In the genomic region with DNA sequence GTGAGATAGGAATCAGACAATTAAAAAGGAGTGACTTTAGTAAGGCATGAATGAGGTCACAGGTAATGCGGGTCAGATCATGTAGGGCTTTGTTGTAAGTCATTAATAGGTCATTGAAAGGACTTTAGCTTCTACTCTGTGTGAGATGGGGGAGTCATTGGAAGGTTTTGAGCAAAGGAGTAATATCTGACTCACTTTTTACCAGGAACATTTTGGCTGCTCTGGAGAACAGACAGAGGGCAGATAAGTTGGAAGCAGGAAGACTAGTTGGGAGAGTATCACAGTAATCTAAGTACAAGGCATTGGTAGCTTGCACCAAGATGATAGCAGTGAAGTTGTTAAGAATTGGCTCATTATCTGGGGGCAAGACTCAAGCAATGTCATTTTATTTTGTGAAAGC, we compare ENCODE assay signal across 1 cellular context.
TF ChIP-seq lines count a peak whose summit lies in the region.

No MANE protein-coding gene starts in this region.

TF ChIP-seq in WTC11, 78 proteins besides CTCF, POLR2A, EP300 and RAD21 (continued from another document):
- TF ChIP-seq, protein P1, sequence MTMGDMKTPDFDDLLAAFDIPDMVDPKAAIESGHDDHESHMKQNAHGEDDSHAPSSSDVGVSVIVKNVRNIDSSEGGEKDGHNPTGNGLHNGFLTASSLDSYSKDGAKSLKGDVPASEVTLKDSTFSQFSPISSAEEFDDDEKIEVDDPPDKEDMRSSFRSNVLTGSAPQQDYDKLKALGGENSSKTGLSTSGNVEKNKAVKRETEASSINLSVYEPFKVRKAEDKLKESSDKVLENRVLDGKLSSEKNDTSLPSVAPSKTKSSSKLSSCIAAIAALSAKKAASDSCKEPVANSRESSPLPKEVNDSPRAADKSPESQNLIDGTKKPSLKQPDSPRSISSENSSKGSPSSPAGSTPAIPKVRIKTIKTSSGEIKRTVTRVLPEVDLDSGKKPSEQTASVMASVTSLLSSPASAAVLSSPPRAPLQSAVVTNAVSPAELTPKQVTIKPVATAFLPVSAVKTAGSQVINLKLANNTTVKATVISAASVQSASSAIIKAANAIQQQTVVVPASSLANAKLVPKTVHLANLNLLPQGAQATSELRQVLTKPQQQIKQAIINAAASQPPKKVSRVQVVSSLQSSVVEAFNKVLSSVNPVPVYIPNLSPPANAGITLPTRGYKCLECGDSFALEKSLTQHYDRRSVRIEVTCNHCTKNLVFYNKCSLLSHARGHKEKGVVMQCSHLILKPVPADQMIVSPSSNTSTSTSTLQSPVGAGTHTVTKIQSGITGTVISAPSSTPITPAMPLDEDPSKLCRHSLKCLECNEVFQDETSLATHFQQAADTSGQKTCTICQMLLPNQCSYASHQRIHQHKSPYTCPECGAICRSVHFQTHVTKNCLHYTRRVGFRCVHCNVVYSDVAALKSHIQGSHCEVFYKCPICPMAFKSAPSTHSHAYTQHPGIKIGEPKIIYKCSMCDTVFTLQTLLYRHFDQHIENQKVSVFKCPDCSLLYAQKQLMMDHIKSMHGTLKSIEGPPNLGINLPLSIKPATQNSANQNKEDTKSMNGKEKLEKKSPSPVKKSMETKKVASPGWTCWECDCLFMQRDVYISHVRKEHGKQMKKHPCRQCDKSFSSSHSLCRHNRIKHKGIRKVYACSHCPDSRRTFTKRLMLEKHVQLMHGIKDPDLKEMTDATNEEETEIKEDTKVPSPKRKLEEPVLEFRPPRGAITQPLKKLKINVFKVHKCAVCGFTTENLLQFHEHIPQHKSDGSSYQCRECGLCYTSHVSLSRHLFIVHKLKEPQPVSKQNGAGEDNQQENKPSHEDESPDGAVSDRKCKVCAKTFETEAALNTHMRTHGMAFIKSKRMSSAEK (CRISPR knock-in tag; IDR thresholded peaks at IDR 0.05; ENCODE audit: borderline replicate concordance) = no peak
- TF ChIP-seq, protein P2, sequence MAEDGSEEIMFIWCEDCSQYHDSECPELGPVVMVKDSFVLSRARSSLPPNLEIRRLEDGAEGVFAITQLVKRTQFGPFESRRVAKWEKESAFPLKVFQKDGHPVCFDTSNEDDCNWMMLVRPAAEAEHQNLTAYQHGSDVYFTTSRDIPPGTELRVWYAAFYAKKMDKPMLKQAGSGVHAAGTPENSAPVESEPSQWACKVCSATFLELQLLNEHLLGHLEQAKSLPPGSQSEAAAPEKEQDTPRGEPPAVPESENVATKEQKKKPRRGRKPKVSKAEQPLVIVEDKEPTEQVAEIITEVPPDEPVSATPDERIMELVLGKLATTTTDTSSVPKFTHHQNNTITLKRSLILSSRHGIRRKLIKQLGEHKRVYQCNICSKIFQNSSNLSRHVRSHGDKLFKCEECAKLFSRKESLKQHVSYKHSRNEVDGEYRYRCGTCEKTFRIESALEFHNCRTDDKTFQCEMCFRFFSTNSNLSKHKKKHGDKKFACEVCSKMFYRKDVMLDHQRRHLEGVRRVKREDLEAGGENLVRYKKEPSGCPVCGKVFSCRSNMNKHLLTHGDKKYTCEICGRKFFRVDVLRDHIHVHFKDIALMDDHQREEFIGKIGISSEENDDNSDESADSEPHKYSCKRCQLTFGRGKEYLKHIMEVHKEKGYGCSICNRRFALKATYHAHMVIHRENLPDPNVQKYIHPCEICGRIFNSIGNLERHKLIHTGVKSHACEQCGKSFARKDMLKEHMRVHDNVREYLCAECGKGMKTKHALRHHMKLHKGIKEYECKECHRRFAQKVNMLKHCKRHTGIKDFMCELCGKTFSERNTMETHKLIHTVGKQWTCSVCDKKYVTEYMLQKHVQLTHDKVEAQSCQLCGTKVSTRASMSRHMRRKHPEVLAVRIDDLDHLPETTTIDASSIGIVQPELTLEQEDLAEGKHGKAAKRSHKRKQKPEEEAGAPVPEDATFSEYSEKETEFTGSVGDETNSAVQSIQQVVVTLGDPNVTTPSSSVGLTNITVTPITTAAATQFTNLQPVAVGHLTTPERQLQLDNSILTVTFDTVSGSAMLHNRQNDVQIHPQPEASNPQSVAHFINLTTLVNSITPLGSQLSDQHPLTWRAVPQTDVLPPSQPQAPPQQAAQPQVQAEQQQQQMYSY (CRISPR knock-in tag; IDR thresholded peaks at IDR 0.05) = no peak
- TF ChIP-seq, protein P3, sequence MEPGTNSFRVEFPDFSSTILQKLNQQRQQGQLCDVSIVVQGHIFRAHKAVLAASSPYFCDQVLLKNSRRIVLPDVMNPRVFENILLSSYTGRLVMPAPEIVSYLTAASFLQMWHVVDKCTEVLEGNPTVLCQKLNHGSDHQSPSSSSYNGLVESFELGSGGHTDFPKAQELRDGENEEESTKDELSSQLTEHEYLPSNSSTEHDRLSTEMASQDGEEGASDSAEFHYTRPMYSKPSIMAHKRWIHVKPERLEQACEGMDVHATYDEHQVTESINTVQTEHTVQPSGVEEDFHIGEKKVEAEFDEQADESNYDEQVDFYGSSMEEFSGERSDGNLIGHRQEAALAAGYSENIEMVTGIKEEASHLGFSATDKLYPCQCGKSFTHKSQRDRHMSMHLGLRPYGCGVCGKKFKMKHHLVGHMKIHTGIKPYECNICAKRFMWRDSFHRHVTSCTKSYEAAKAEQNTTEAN (CRISPR knock-in tag; IDR thresholded peaks at IDR 0.05) = no peak
- no peak for TF ChIP-seq ZNF121 (CRISPR knock-in tag; IDR thresholded peaks at IDR 0.05)
- TF ChIP-seq, protein P4, sequence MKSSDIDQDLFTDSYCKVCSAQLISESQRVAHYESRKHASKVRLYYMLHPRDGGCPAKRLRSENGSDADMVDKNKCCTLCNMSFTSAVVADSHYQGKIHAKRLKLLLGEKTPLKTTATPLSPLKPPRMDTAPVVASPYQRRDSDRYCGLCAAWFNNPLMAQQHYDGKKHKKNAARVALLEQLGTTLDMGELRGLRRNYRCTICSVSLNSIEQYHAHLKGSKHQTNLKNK (CRISPR knock-in tag; IDR thresholded peaks at IDR 0.05) = no peak
